Comparison of ENCODE assay signal across 8 cellular contexts in genomic region chr1:8848663-8849386, GRCh38. TPM values are rescaled to one million over a fixed set of nuclear protein-coding genes. Genes with fewer than 3 reads are reported as not detected.
DNase-seq lines count a peak whose midpoint lies in the region; ATAC-seq and TF ChIP-seq lines count a peak whose summit lies in the region.

No MANE protein-coding gene starts in this region.

- peaks cover 0 to 2% (median 0%) of the 10 kb centered on the region in 5 donors for H3K27me3 Mint-ChIP-seq in naive thymus-derived CD4-positive, alpha-beta T cell

- H3K79me2 ChIP-seq in OCI-LY7 (ENCODE audit: insufficient read depth, low read depth, low read length) = no peaks in the 10 kb centered on the region

- DNase-seq in GDM1 (lab: John Stamatoyannopoulos, UW) (peak; percentile 76), HuH-7.5 (ENCODE audit: low spot score) (peak; percentile 82), OCI-LY7 (ENCODE audit: low spot score) (peak; percentile 82), esophagus muscularis mucosa (ENCODE audit: extremely low spot score) (peak; percentile 94)
- peak; percentile 78 for DNase-seq in activated T-cell treated with anti-CD3 and anti-CD28 coated beads, Interleukin-2, amount 50 U/mL, for 1 hour
- peak; percentile 37 to 81 (median 69) for DNase-seq in naive thymus-derived CD4-positive, alpha-beta T cell
- peak; percentile 66 for DNase-seq in stimulated activated CD8-positive, alpha-beta memory T cell treated with anti-CD3 and anti-CD28 coated beads, Interleukin-7, amount 100 ng/mL, for 24 hours (ENCODE audit: low read depth)

- peak; percentile 93 for ATAC-seq in naive thymus-derived CD4-positive, alpha-beta T cell
- no peak for ATAC-seq in HG02840 (IDR thresholded peaks at IDR 0.05; ENCODE audit: low FRiP score, unreplicated experiment)

- no peaks in the 10 kb centered on the region for H4K20me1 ChIP-seq in OCI-LY7 (ENCODE audit: insufficient read depth, low read length)

- H3K9me3 ChIP-seq in OCI-LY7 (ENCODE audit: low read length) (no peaks in the 10 kb centered on the region), esophagus muscularis mucosa (no peaks in the 10 kb centered on the region)
- no peaks in the 10 kb centered on the region for H3K9me3 ChIP-seq in naive thymus-derived CD4-positive, alpha-beta T cell (ENCODE audit: control insufficient read depth in 2 of 3, low read length in 3 of 3)

- POLR2A ChIA-PET in OCI-LY7 (lab: Charles Lee) = interaction anchor here (0.5 to 1.5 kb wide), 8 partner anchors 12 to 186 kb away, joined by 3 read pairs; partner anchors contain the start of gene ENO1
- POLR2A ChIA-PET in naive thymus-derived CD4-positive, alpha-beta T cell (lab: Charles Lee) = interaction anchor here (1.1 kb wide), 1 partner anchor 288 kb away, joined by 4 read pairs; no protein-coding TSS in a partner anchor

- H2AFZ ChIP-seq in OCI-LY7 (ENCODE audit: low read length) = 0 out of 2 replicates have a peak overlapping the region, but pooled peaks have one; percentile 11

- peaks cover 0 to 14% (median 5%) of the 10 kb centered on the region in 7 donors for H3K4me1 Mint-ChIP-seq in naive thymus-derived CD4-positive, alpha-beta T cell

- 34% methylated on average over 16 of the region's 19 CpGs for WGBS in esophagus muscularis mucosa

- H3K9me3 Mint-ChIP-seq in naive thymus-derived CD4-positive, alpha-beta T cell = no peaks in the 10 kb centered on the region

- peak; percentile 88 for TF ChIP-seq CTCF in OCI-LY7 (conservative IDR thresholded peaks at IDR 0.05; ENCODE audit: low read length)
- TF ChIP-seq CTCF in esophagus muscularis mucosa (IDR thresholded peaks at IDR 0.05) = peak; percentile 87 to 98 (median 97)

- H3K36me3 Mint-ChIP-seq in naive thymus-derived CD4-positive, alpha-beta T cell = no peaks in the 10 kb centered on the region

- H3K9me2 ChIP-seq in OCI-LY7 (ENCODE audit: insufficient read depth, low read length) = no peaks in the 10 kb centered on the region

- H3K27ac ChIP-seq in OCI-LY7 (ENCODE audit: low read depth, low read length, poor library complexity, severe bottlenecking) = no peak overlapping the region
- H3K27ac ChIP-seq in esophagus muscularis mucosa (replicated peaks in 1 of 4) = peak overlapping the region; percentile 14 to 76 (median 63)
- H3K27ac ChIP-seq in naive thymus-derived CD4-positive, alpha-beta T cell (ENCODE audit: low read depth, low read length) = no peak overlapping the region

- intact Hi-C loops in OCI-LY7 (cut with micrococcal nuclease; ENCODE audit: unreplicated experiment) (loop anchor here (1.0 kb wide), 2 partner anchors 123 to 288 kb away; no protein-coding TSS in a partner anchor), esophagus muscularis mucosa (cut with DNase I) (loop anchor here (5.0 kb wide), 1 partner anchor 287 kb away; no protein-coding TSS in a partner anchor)
- intact Hi-C loops in naive thymus-derived CD4-positive, alpha-beta T cell (cut with micrococcal nuclease) = loop anchor here (1.0 to 5.0 kb wide), 5 partner anchors 57 to 384 kb away; no protein-coding TSS in a partner anchor

- no peak for TF ChIP-seq POLR2A in esophagus muscularis mucosa (IDR thresholded peaks at IDR 0.05; ENCODE audit: low read depth)

- no peak overlapping the region for H3K4me3 ChIP-seq in OCI-LY7 (ENCODE audit: low read depth, low read length, poor library complexity, severe bottlenecking)
- peak overlapping the region in 2 of 4 donors; percentile 15 to 18 for H3K4me3 ChIP-seq in esophagus muscularis mucosa
- H3K4me3 ChIP-seq in naive thymus-derived CD4-positive, alpha-beta T cell (ENCODE audit: low read length) = no peak overlapping the region

- no peak for TF ChIP-seq EP300 in esophagus muscularis mucosa (IDR thresholded peaks at IDR 0.05)

- no peak overlapping the region for H3K4me3 Mint-ChIP-seq in naive thymus-derived CD4-positive, alpha-beta T cell

- no peaks in the 10 kb centered on the region for H3K36me3 ChIP-seq in OCI-LY7 (ENCODE audit: insufficient read depth, low read length)
- H3K36me3 ChIP-seq in esophagus muscularis mucosa = no peaks in the 10 kb centered on the region
- no peaks in the 10 kb centered on the region for H3K36me3 ChIP-seq in naive thymus-derived CD4-positive, alpha-beta T cell (ENCODE audit: control insufficient read depth in 2 of 3, insufficient read depth in 3 of 3, low read length in 3 of 3)

- CTCF ChIA-PET in OCI-LY7 (lab: Charles Lee; ENCODE audit: unreplicated experiment) = interaction anchor here (0.5 to 1.6 kb wide), 6 partner anchors 9 to 386 kb away, joined by 3 to 5 read pairs (median 4); no protein-coding TSS in a partner anchor
- CTCF ChIA-PET in naive thymus-derived CD4-positive, alpha-beta T cell (lab: Charles Lee) = interaction anchor here (0.5 to 3.2 kb wide), 32 partner anchors 10 to 478 kb away, joined by 3 to 35 read pairs (median 4); partner anchors contain the start of gene RERE

- H3K27me3 ChIP-seq in esophagus muscularis mucosa = no peaks in the 10 kb centered on the region
- H3K27me3 ChIP-seq in naive thymus-derived CD4-positive, alpha-beta T cell (ENCODE audit: control insufficient read depth in 2 of 2, insufficient read depth in 2 of 2, low read length in 2 of 2) = no peaks in the 10 kb centered on the region

- BruUV-seq in OCI-LY7 (replicated peaks; lab: Mats Ljungman, UMichigan) = no TSS peak

- peaks cover 9% of the 10 kb centered on the region for H3K4me1 ChIP-seq in OCI-LY7 (ENCODE audit: insufficient read depth, low read length, poor library complexity, severe bottlenecking)
- peaks cover 13 to 39% (median 26%) of the 10 kb centered on the region in 4 donors for H3K4me1 ChIP-seq in esophagus muscularis mucosa
- peaks cover 0 to 3% of the 10 kb centered on the region in 2 donors for H3K4me1 ChIP-seq in naive thymus-derived CD4-positive, alpha-beta T cell (ENCODE audit: control insufficient read depth in 2 of 2, insufficient read depth in 2 of 2, low read length in 2 of 2)

- H3K27ac Mint-ChIP-seq in naive thymus-derived CD4-positive, alpha-beta T cell = no peak overlapping the region

- no peak overlapping the region for H3K4me2 ChIP-seq in OCI-LY7 (ENCODE audit: low read length)

RNA-seq across cellular contexts. Expression of gene ENO1, which starts 29.7 kb away (rescaled TPM):
- total RNA-seq in OCI-LY7 (2014; rRNA removed; shearing (Covaris generic)) = 1,017 and 1,033 TPM in 2 replicates
- total RNA-seq in OCI-LY7 (2022) (884 and 1,337 TPM in 2 replicates), esophagus muscularis mucosa (100 to 1,000 TPM; 595 to 895 (median 621) TPM)
- 1,000 to 10,000 TPM in 1 of 5 experiments, 100 to 1,000 TPM in 4; 198 to 3,569 (median 264) TPM for total RNA-seq in naive thymus-derived CD4-positive, alpha-beta T cell
- polyA plus RNA-seq in naive thymus-derived CD4-positive, alpha-beta T cell = 1,000 to 10,000 TPM in 1 of 2 donors, 100 to 1,000 TPM in 1; 944 to 1,140 TPM

RNA-seq across cellular contexts. Expression of gene RERE, which starts 31.4 kb away (rescaled TPM):
- 73.1 and 81.5 TPM in 2 replicates for total RNA-seq in OCI-LY7 (2014; rRNA removed; shearing (Covaris generic))
- total RNA-seq in OCI-LY7 (2022) (183 and 211 TPM in 2 replicates), esophagus muscularis mucosa (100 to 1,000 TPM; 133 to 212 (median 168) TPM)
- 100 to 1,000 TPM in 4 of 5 experiments, 10 to 100 TPM in 1; 75.6 to 114 (median 107) TPM for total RNA-seq in naive thymus-derived CD4-positive, alpha-beta T cell
- polyA plus RNA-seq in naive thymus-derived CD4-positive, alpha-beta T cell = 1 to 10 TPM; 7.3 to 9.1 TPM

Comparison
In these comparisons a context has a peak if more than half of its experiments do, and no peak if none do; other contexts are left out.
1. H3K27ac ChIP-seq: peak in esophagus muscularis mucosa (4 of 4); none in OCI-LY7 (single experiment) and naive thymus-derived CD4-positive, alpha-beta T cell (single experiment).
2. Peak in every context shown above with its lines, with median percentiles within 50 percentile points of each other: DNase-seq.